ENCODE assay signal across 24 cellular contexts in the genomic region with DNA sequence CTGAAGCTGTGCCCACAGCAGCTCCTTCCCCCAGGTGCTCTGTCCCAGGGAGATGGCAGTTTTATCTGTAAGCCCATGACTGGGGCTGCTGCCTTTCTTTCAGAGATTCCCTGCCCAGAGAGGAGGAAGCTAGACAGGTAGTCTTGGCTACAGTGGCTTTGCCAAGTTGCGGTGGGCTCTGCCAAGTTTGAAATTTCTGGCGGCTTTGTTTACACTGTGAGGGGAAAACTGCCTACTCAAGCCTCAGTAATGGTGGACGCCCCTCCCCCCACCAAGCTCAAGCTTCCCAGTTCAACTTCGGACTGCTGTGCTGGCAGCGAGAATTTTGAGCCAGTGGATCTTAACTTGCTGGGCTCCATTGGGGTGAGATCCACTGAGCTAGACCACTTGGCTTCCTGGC.
DNase-seq lines count a peak whose midpoint lies in the region; ATAC-seq and TF ChIP-seq lines count a peak whose summit lies in the region.
"Had no signal": no experiment of that assay in that cellular context is flagged by ENCODE, and none has a peak within 500 bp of the region (broad histone marks: within the 10 kb centered on the region; RNA-seq: fewer than 3 reads in every experiment).

No MANE protein-coding gene starts in this region.

- H3K27ac ChIP-seq in PC-3 (ENCODE audit: low read length): no peak overlapping the region
- H3K27ac ChIP-seq: BLaER1 had no signal

- H3K79me2 ChIP-seq in PC-3 (ENCODE audit: low read length): no peaks in the 10 kb centered on the region

- POLR2A ChIA-PET in PC-3 (lab: Charles Lee; ENCODE audit: unreplicated experiment): no interaction called here

- no TSS peak for BruUV-seq in PC-3 (replicated peaks; lab: Mats Ljungman, UMichigan)

- ATAC-seq in PC-3 (no peak), GM21619 (IDR thresholded peaks at IDR 0.05; ENCODE audit: unreplicated experiment) (no peak), HG03521 (IDR thresholded peaks at IDR 0.05; ENCODE audit: unreplicated experiment) (no peak)
- ATAC-seq: GM12878 had no signal

- no peak for TF ChIP-seq CTCF in PC-3 (conservative IDR thresholded peaks at IDR 0.05; ENCODE audit: low read depth, low read length)

- H3K36me3 ChIP-seq in PC-3 (ENCODE audit: low read depth, low read length): no peaks in the 10 kb centered on the region
- H3K36me3 ChIP-seq: BE2C, BLaER1 had no signal

- intact Hi-C loops in posterior vena cava (cut with DNase I): no loop called here
- intact Hi-C loops in PC-3 (cut with micrococcal nuclease): no loop called here

- no peak overlapping the region for H3K9ac ChIP-seq in PC-3 (ENCODE audit: low read length)
- H3K9ac ChIP-seq: BLaER1 had no signal

- H3K9me3 ChIP-seq in PC-3 (ENCODE audit: low read length): no peaks in the 10 kb centered on the region
- H3K9me3 ChIP-seq: BE2C had no signal

- H2AFZ ChIP-seq in PC-3 (ENCODE audit: low read length): no peak overlapping the region

- DNase-seq in NCI-H1105 (lab: John Stamatoyannopoulos, UW) (peak; percentile 6), astrocyte of the hippocampus (ENCODE audit: low read depth, low spot score) (peak; percentile 30), posterior vena cava (ENCODE audit: low spot score) (peak; percentile 52), PC-3 (no peak), activated gamma-delta T cell treated with Interleukin-2 at 50 U/mL for 16 hours (no peak)
- DNase-seq: 8988T; ACHN; BE2C; C1 segment of cervical spinal cord; CD4-positive, alpha-beta memory T cell; CD4-positive, CD25-positive, alpha-beta regulatory T cell; CD8-positive, alpha-beta memory T cell; COR-L47; DMS 273 treated with DMSO at 0.1 percent for 48 hours; DMS153; DMS53; DMS79; DND-41; EL; GDM1 had no signal

- CTCF ChIA-PET in PC-3 (lab: Charles Lee): no interaction called here

- no peak overlapping the region for H3K4me2 ChIP-seq in PC-3 (ENCODE audit: low read length)
- H3K4me2 ChIP-seq: BLaER1 had no signal

- H3K27me3 ChIP-seq in PC-3 (ENCODE audit: low read length): no peaks in the 10 kb centered on the region
- H3K27me3 ChIP-seq: BE2C, BLaER1 had no signal

- no peaks in the 10 kb centered on the region for H3K9me2 ChIP-seq in PC-3 (replicated peaks; ENCODE audit: low read length)

- H4K20me1 ChIP-seq in PC-3 (ENCODE audit: low read length): no peaks in the 10 kb centered on the region
- H4K20me1 ChIP-seq: BLaER1 had no signal

- no peak overlapping the region for H3K4me3 ChIP-seq in PC-3 (ENCODE audit: low read length)
- H3K4me3 ChIP-seq: BLaER1, GM12878 had no signal

- H3F3A ChIP-seq in PC-3 (ENCODE audit: low read length, unreplicated experiment): no peaks in the 10 kb centered on the region

- no peaks in the 10 kb centered on the region for H3K4me1 ChIP-seq in PC-3 (ENCODE audit: insufficient read depth, low read length)
- H3K4me1 ChIP-seq: BE2C, BLaER1 had no signal

Comparison
In these comparisons a context has a peak if more than half of its experiments do, and no peak if none do; other contexts are left out.
1. DNase-seq: peak in NCI-H1105 (single experiment), astrocyte of the hippocampus (single experiment) and posterior vena cava (single experiment); none in PC-3 (single experiment) and activated gamma-delta T cell treated with Interleukin-2 at 50 U/mL for 16 hours (single experiment).